1 cellular context compared by ENCODE assay signal in the genomic region with DNA sequence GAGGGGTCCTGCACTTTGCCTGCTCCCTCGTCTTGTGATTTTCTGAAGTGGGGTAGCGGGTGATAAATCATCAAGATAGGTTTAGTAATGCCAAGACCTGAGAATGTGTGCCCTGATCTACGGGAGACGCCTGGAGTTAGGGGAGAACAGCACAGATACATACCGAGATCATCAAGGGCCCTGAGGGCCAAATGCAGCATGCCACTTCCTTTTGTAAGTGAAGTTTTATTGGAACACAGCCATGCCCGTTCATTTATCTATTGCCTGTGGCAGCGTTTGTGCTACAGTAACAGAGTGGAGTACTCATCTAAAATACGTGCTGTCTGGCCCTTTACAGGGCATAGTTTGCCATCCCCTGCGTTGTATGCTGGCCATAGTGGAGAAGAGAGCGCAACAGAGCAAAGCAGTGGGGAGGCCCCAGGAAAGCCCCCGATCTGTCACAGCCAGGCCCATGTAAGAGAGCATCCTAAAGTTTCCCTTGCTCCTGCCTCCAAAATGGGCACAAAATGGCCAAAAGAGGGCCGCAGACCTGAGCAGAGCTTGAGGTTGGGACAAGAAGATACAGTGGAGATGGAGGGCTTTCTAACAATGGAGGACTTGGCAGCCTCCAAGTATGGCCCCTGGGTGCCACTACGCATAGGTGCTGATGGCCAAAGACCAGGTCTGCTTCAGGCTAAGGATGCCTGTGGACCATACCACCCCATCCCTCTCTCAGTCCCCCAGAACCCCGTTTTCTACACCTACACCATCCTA.
TF ChIP-seq lines count a peak whose summit lies in the region.

No MANE protein-coding gene starts in this region.

TF ChIP-seq in IMR-90, 13 proteins besides CTCF, POLR2A, EP300 and RAD21 (continued from another document):
- TF ChIP-seq FOS (IDR thresholded peaks at IDR 0.05; ENCODE audit: low read depth, low read length) (no peak), CEBPB (IDR thresholded peaks at IDR 0.05; ENCODE audit: low read depth, low read length) (no peak)
